In genomic region chr2:18829331-18829902, GRCh38 we compare ENCODE assay signal across 15 cellular contexts.
DNase-seq lines count a peak whose midpoint lies in the region; ATAC-seq and TF ChIP-seq lines count a peak whose summit lies in the region.
"Had no signal": no experiment of that assay in that cellular context is flagged by ENCODE, and none has a peak within 500 bp of the region (broad histone marks: within the 10 kb centered on the region; RNA-seq: fewer than 3 reads in every experiment).

No MANE protein-coding gene starts in this region.

- H2BK5ac ChIP-seq in trophoblast cell (ENCODE audit: low read depth, low read length, poor library complexity): no peak overlapping the region

- H4K8ac ChIP-seq in trophoblast cell (ENCODE audit: low read depth, low read length): no peak overlapping the region

- no CpG with 5 or more reads among the region's 4 CpGs for WGBS in trophoblast cell (ENCODE audit: extremely low coverage, insufficient coverage, insufficient read length)

- no peak overlapping the region for H2AK5ac ChIP-seq in trophoblast cell (ENCODE audit: low read length)

- no peak overlapping the region for H2BK12ac ChIP-seq in trophoblast cell (ENCODE audit: low read length)

- no peak overlapping the region for H3K14ac ChIP-seq in trophoblast cell (ENCODE audit: low read length)

- H3K4me2 ChIP-seq in fibroblast of lung (ENCODE audit: extremely low read depth, insufficient read depth, low read length) (peak overlapping the region; percentile 33), trophoblast cell (ENCODE audit: low read length) (no peak overlapping the region)

- DNase-seq in Daoy (ENCODE audit: low read depth) (peak; percentile 73), RPMI7951 (ENCODE audit: low read depth) (peak; percentile 67), fibroblast of lung (ENCODE audit: low read depth in 2 of 2) (peak; percentile 18 to 94), trophoblast cell (peak; percentile 73 to 95), DMS114 treated with DMSO at 0.1 percent for 48 hours (lab: John Stamatoyannopoulos, UW; ENCODE audit: unreplicated experiment) (no peak)
- DNase-seq in central memory CD4-positive, alpha-beta T cell: no peak
- DNase-seq: activated CD4-positive, alpha-beta T cell treated with anti-CD3 and anti-CD28 coated beads, Interleukin-2, amount 50 U/mL, for 48 hours; activated naive CD4-positive, alpha-beta T cell treated with anti-CD3 and anti-CD28 coated beads for 36 hours; DND-41; effector memory CD4-positive, alpha-beta T cell; left cardiac atrium; NCI-H524; small intestine had no signal

- H3K36me3 ChIP-seq in fibroblast of lung (ENCODE audit: control insufficient read depth, insufficient read depth, low read length) (no peaks in the 10 kb centered on the region), trophoblast cell (ENCODE audit: control insufficient read depth in 1 of 2, insufficient read depth in 2 of 2, low read length in 2 of 2) (no peaks in the 10 kb centered on the region)

- H3K23ac ChIP-seq in trophoblast cell (ENCODE audit: low read length): no peak overlapping the region

- H3K27ac ChIP-seq in fibroblast of lung (ENCODE audit: insufficient read depth, low read length) (no peak overlapping the region), trophoblast cell (ENCODE audit: low read depth, low read length) (no peak overlapping the region)

- H3K9me3 ChIP-seq in fibroblast of lung (ENCODE audit: control insufficient read depth, insufficient read depth, low read depth, low read length): no peaks in the 10 kb centered on the region
- H3K9me3 ChIP-seq in trophoblast cell (ENCODE audit: insufficient read depth, low read depth, low read length): peaks cover 1% of the 10 kb centered on the region

- H3K4me1 ChIP-seq in fibroblast of lung (ENCODE audit: control insufficient read depth, extremely low read depth, insufficient read depth, low read length): peaks cover 11% of the 10 kb centered on the region
- H3K4me1 ChIP-seq in trophoblast cell (ENCODE audit: control insufficient read depth in 1 of 2, insufficient read depth in 2 of 2, low read length in 2 of 2): peaks cover 2 to 4% of the 10 kb centered on the region in 2 experiments

- no peak overlapping the region for H4K91ac ChIP-seq in trophoblast cell (ENCODE audit: low read depth, low read length)

- no peak overlapping the region for H3K18ac ChIP-seq in trophoblast cell (ENCODE audit: low read length)

- H3K4me3 ChIP-seq in fibroblast of lung (replicated peaks in 1 of 4; ENCODE audit: control extremely low read depth in 1 of 4, insufficient read depth in 1 of 4, low read depth in 3 of 4, low read length in 4 of 4): no peak overlapping the region
- H3K4me3 ChIP-seq in trophoblast cell (ENCODE audit: low read depth, low read length): no peak overlapping the region

- no peaks in the 10 kb centered on the region for H4K20me1 ChIP-seq in fibroblast of lung (ENCODE audit: control insufficient read depth, extremely low read depth, insufficient read depth, low read length)

- H2BK120ac ChIP-seq in trophoblast cell (ENCODE audit: insufficient read depth, low read length, poor library complexity): no peak overlapping the region

- H3K9ac ChIP-seq in fibroblast of lung (ENCODE audit: insufficient read depth, low read length) (no peak overlapping the region), trophoblast cell (ENCODE audit: low read length) (no peak overlapping the region)

- H3K79me2 ChIP-seq in fibroblast of lung (ENCODE audit: control insufficient read depth, insufficient read depth, low read length): no peaks in the 10 kb centered on the region
- H3K79me2 ChIP-seq in trophoblast cell (ENCODE audit: control insufficient read depth, insufficient read depth, low read length, poor library complexity): no peaks in the 10 kb centered on the region

- H4K12ac ChIP-seq in trophoblast cell (ENCODE audit: low read depth, low read length): no peak overlapping the region

- H2AFZ ChIP-seq in fibroblast of lung (ENCODE audit: low read length) (no peak overlapping the region), trophoblast cell (ENCODE audit: insufficient read depth, low read length, poor library complexity) (no peak overlapping the region)

- no peak for ATAC-seq in GM19035 (IDR thresholded peaks at IDR 0.05; ENCODE audit: unreplicated experiment)
- no peak for ATAC-seq in HG03469 (IDR thresholded peaks at IDR 0.05; ENCODE audit: unreplicated experiment)

- no peak overlapping the region for H3K4ac ChIP-seq in trophoblast cell (ENCODE audit: low read depth, low read length)

- H3K79me1 ChIP-seq in trophoblast cell (ENCODE audit: low read length): no peaks in the 10 kb centered on the region

- no peaks in the 10 kb centered on the region for H3K27me3 ChIP-seq in fibroblast of lung (ENCODE audit: control insufficient read depth, insufficient read depth, low read length)
- H3K27me3 ChIP-seq in trophoblast cell (ENCODE audit: insufficient read depth, low read length): no peaks in the 10 kb centered on the region

- no peak for TF ChIP-seq CTCF in fibroblast of lung (conservative IDR thresholded peaks at IDR 0.05 in 1 of 2, IDR thresholded peaks at IDR 0.05 in 1 of 2; ENCODE audit: low read depth in 1 of 2, low read length in 2 of 2)

Comparison
In these comparisons a context has a peak if more than half of its experiments do, and no peak if none do; other contexts are left out.
1. DNase-seq: peak in Daoy (single experiment), RPMI7951 (single experiment), fibroblast of lung (2 of 2) and trophoblast cell (2 of 2); none in DMS114 treated with DMSO at 0.1 percent for 48 hours (single experiment) and central memory CD4-positive, alpha-beta T cell (single experiment).